1 cellular context compared by ENCODE assay signal in the genomic region with DNA sequence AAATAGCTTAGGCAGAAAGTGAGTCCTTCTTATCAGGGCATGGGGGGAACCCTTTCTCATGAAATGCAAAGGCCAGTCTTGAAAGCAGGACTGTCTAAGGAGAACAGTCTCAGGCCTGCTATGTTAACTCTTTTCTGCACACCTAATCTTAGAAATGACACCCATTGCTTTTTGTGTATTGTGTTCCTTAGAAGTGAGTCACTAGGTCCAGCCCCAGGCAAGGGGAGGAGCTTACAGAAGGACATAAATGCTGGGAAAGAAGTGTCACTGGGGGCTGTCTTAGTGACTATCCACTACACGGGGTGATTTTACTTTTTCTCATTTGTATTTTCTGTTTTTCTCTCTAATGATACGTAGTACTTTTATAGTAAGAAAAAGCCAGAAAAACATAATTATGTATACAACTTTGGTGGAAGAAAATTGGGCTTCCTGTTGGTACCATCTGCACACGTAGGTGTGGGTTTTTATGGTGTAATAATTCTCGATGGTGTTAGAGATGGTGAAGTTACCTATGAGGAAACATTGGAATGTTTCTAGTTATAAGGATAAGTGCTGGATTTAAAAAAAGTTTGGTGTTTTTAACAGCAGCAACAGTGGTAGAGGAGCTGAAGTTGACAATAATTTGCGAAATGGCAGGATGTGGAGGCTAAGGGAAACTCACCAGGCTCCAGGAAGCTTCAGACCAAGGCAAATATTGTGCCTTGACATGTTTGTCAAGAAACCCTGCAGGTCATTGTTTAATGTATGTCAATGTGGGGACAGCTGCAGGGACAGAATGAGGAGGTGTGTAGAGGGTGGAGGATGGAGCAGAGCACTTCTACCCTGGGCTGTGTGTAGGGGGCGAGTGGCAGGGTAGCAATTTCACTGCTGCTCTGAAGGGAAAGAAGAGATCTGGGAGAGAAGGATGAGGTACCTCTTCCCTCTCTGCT.
TF ChIP-seq lines count a peak whose summit lies in the region.

No MANE protein-coding gene starts in this region.

TF ChIP-seq in GM23338, 12 proteins besides CTCF, POLR2A, EP300 and RAD21 (continued from another document):
- TF ChIP-seq, protein P1, sequence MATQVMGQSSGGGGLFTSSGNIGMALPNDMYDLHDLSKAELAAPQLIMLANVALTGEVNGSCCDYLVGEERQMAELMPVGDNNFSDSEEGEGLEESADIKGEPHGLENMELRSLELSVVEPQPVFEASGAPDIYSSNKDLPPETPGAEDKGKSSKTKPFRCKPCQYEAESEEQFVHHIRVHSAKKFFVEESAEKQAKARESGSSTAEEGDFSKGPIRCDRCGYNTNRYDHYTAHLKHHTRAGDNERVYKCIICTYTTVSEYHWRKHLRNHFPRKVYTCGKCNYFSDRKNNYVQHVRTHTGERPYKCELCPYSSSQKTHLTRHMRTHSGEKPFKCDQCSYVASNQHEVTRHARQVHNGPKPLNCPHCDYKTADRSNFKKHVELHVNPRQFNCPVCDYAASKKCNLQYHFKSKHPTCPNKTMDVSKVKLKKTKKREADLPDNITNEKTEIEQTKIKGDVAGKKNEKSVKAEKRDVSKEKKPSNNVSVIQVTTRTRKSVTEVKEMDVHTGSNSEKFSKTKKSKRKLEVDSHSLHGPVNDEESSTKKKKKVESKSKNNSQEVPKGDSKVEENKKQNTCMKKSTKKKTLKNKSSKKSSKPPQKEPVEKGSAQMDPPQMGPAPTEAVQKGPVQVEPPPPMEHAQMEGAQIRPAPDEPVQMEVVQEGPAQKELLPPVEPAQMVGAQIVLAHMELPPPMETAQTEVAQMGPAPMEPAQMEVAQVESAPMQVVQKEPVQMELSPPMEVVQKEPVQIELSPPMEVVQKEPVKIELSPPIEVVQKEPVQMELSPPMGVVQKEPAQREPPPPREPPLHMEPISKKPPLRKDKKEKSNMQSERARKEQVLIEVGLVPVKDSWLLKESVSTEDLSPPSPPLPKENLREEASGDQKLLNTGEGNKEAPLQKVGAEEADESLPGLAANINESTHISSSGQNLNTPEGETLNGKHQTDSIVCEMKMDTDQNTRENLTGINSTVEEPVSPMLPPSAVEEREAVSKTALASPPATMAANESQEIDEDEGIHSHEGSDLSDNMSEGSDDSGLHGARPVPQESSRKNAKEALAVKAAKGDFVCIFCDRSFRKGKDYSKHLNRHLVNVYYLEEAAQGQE (IDR thresholded peaks at IDR 0.05; ENCODE audit: unreplicated experiment), result no peak
- no peak for TF ChIP-seq CREB1 (CRISPR knock-in tag; IDR thresholded peaks at IDR 0.05; ENCODE audit: low read depth)
- no peak for TF ChIP-seq EZH2 (IDR thresholded peaks at IDR 0.05; ENCODE audit: low read depth, unreplicated experiment)
- TF ChIP-seq, protein P2, sequence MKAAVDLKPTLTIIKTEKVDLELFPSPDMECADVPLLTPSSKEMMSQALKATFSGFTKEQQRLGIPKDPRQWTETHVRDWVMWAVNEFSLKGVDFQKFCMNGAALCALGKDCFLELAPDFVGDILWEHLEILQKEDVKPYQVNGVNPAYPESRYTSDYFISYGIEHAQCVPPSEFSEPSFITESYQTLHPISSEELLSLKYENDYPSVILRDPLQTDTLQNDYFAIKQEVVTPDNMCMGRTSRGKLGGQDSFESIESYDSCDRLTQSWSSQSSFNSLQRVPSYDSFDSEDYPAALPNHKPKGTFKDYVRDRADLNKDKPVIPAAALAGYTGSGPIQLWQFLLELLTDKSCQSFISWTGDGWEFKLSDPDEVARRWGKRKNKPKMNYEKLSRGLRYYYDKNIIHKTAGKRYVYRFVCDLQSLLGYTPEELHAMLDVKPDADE (IDR thresholded peaks at IDR 0.05), result no peak
- TF ChIP-seq STAT1 (IDR thresholded peaks at IDR 0.05; ENCODE audit: unreplicated experiment), result no peak
- TF ChIP-seq, protein P3, sequence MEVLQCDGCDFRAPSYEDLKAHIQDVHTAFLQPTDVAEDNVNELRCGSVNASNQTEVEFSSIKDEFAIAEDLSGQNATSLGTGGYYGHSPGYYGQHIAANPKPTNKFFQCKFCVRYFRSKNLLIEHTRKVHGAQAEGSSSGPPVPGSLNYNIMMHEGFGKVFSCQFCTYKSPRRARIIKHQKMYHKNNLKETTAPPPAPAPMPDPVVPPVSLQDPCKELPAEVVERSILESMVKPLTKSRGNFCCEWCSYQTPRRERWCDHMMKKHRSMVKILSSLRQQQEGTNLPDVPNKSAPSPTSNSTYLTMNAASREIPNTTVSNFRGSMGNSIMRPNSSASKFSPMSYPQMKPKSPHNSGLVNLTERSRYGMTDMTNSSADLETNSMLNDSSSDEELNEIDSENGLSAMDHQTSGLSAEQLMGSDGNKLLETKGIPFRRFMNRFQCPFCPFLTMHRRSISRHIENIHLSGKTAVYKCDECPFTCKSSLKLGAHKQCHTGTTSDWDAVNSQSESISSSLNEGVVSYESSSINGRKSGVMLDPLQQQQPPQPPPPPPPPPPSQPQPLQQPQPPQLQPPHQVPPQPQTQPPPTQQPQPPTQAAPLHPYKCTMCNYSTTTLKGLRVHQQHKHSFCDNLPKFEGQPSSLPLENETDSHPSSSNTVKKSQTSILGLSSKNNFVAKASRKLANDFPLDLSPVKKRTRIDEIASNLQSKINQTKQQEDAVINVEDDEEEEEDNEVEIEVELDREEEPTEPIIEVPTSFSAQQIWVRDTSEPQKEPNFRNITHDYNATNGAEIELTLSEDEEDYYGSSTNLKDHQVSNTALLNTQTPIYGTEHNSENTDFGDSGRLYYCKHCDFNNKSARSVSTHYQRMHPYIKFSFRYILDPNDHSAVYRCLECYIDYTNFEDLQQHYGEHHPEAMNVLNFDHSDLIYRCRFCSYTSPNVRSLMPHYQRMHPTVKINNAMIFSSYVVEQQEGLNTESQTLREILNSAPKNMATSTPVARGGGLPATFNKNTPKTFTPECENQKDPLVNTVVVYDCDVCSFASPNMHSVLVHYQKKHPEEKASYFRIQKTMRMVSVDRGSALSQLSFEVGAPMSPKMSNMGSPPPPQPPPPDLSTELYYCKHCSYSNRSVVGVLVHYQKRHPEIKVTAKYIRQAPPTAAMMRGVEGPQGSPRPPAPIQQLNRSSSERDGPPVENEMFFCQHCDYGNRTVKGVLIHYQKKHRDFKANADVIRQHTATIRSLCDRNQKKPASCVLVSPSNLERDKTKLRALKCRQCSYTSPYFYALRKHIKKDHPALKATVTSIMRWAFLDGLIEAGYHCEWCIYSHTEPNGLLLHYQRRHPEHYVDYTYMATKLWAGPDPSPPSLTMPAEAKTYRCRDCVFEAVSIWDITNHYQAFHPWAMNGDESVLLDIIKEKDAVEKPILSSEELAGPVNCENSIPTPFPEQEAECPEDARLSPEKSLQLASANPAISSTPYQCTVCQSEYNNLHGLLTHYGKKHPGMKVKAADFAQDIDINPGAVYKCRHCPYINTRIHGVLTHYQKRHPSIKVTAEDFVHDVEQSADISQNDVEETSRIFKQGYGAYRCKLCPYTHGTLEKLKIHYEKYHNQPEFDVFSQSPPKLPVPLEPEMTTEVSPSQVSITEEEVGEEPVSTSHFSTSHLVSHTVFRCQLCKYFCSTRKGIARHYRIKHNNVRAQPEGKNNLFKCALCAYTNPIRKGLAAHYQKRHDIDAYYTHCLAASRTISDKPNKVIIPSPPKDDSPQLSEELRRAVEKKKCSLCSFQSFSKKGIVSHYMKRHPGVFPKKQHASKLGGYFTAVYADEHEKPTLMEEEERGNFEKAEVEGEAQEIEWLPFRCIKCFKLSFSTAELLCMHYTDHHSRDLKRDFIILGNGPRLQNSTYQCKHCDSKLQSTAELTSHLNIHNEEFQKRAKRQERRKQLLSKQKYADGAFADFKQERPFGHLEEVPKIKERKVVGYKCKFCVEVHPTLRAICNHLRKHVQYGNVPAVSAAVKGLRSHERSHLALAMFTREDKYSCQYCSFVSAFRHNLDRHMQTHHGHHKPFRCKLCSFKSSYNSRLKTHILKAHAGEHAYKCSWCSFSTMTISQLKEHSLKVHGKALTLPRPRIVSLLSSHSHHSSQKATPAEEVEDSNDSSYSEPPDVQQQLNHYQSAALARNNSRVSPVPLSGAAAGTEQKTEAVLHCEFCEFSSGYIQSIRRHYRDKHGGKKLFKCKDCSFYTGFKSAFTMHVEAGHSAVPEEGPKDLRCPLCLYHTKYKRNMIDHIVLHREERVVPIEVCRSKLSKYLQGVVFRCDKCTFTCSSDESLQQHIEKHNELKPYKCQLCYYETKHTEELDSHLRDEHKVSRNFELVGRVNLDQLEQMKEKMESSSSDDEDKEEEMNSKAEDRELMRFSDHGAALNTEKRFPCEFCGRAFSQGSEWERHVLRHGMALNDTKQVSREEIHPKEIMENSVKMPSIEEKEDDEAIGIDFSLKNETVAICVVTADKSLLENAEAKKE (CRISPR knock-in tag; IDR thresholded peaks at IDR 0.05), result no peak
